9 cellular contexts compared by ENCODE assay signal in the genomic region with DNA sequence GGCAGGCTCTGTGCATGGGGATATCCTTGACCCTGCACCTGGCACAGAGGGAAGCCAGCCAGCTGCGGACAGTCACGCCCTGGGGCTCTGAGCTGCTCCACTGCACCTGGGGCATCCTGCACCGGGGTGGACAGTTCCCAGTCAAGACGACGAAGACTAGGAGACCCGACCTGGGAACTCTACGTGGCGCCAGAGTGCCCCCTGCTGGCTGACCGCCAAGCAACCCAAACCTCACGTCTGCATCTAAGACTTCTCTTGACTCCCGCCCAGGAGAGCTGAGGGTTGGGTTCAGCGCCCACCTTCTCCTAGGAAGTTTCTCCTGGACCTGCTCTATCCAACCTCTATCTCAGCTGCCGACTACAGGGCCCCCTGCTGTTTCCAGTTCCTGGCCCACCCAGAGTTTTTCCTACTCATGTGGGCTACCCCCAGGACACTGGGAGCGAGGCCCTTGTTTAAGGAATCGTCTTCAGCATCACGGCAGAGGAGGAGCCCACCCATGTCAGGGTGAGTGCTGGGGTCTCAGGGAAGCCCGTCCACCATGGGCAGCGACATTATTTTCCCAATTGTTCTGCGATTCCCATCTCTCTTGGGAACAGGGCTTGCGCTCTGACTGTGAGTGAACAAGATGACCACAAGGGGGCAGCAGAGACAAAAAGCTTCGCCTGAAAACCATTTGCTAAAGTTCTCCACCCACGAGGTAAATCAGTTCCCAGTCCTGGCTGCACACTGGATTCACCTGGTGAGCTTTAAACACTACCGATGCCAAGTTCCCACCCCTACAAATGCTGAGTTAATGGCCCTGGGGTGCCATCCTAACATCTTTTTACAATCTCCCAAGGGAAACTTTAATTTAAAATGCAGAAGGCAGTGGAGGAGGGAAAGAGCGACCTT. TPM values are rescaled to one million over a fixed set of nuclear protein-coding genes. Genes with fewer than 3 reads are reported as not detected.
DNase-seq lines count a peak whose midpoint lies in the region; ATAC-seq and TF ChIP-seq lines count a peak whose summit lies in the region.
"Had no signal": no experiment of that assay in that cellular context is flagged by ENCODE, and none has a peak within 500 bp of the region (broad histone marks: within the 10 kb centered on the region; RNA-seq: fewer than 3 reads in every experiment).

No MANE protein-coding gene starts in this region.

- peak; percentile 63 for ATAC-seq in HG03378 (IDR thresholded peaks at IDR 0.05; ENCODE audit: unreplicated experiment)
- ATAC-seq in activated CD8-positive, alpha-beta T cell treated with anti-CD3 and anti-CD28 coated beads for 36 hours = peak; percentile 88
- ATAC-seq in HG03469 (IDR thresholded peaks at IDR 0.05; ENCODE audit: unreplicated experiment) = no peak

- no peaks in the 10 kb centered on the region for H3K9me3 ChIP-seq in effector memory CD4-positive, alpha-beta T cell (ENCODE audit: control insufficient read depth, low read length)

- peak; percentile 69 for DNase-seq in EH (ENCODE audit: low read depth)
- DNase-seq in NCI-H748 treated with DMSO at 0.1 percent for 48 hours (lab: John Stamatoyannopoulos, UW) = peak; percentile 26
- DNase-seq in activated CD8-positive, alpha-beta T cell treated with anti-CD3 and anti-CD28 coated beads for 36 hours = peak; percentile 77
- peak; percentile 27 to 51 (median 32) for DNase-seq in effector memory CD4-positive, alpha-beta T cell
- peak; percentile 70 to 80 for DNase-seq in lung microvascular endothelial cell (ENCODE audit: low read depth in 2 of 2)
- peak; percentile 63 for DNase-seq in stimulated activated CD8-positive, alpha-beta memory T cell treated with anti-CD3 and anti-CD28 coated beads, Interleukin-12 subunit alpha, Interleukin-12 subunit beta, amount 100 ng/mL, for 1 hour (ENCODE audit: low read depth)

- POLR2A ChIA-PET in activated CD8-positive, alpha-beta T cell treated with anti-CD3 and anti-CD28 coated beads for 36 hours (lab: Charles Lee) = interaction anchor here (0.9 to 1.0 kb wide), 2 partner anchors 34 to 89 kb away, joined by 3 read pairs; no protein-coding TSS in a partner anchor

- TF ChIP-seq CTCF in activated CD8-positive, alpha-beta T cell treated with anti-CD3 and anti-CD28 coated beads for 36 hours (IDR thresholded peaks at IDR 0.05) = peak; percentile 85

- H3K4me1 ChIP-seq in effector memory CD4-positive, alpha-beta T cell (ENCODE audit: control insufficient read depth, insufficient read depth, low read length, poor library complexity, severe bottlenecking) = peaks cover 4% of the 10 kb centered on the region

- H3K4me3 ChIP-seq in effector memory CD4-positive, alpha-beta T cell (ENCODE audit: insufficient read depth, low read depth, low read length, poor library complexity, severe bottlenecking) = no peak overlapping the region

- intact Hi-C loops in activated CD8-positive, alpha-beta T cell treated with anti-CD3 and anti-CD28 coated beads for 36 hours (cut with micrococcal nuclease) = loop anchor here (1.0 to 10.0 kb wide), 2 partner anchors 87 to 202 kb away; no protein-coding TSS in a partner anchor

- no peak overlapping the region for H3K4me3 Mint-ChIP-seq in activated CD8-positive, alpha-beta T cell treated with anti-CD3 and anti-CD28 coated beads for 36 hours

- H3K27ac Mint-ChIP-seq in activated CD8-positive, alpha-beta T cell treated with anti-CD3 and anti-CD28 coated beads for 36 hours = no peak overlapping the region

- H3K9me3 Mint-ChIP-seq in activated CD8-positive, alpha-beta T cell treated with anti-CD3 and anti-CD28 coated beads for 36 hours = no peaks in the 10 kb centered on the region

- CTCF ChIA-PET in activated CD8-positive, alpha-beta T cell treated with anti-CD3 and anti-CD28 coated beads for 36 hours (lab: Charles Lee) = interaction anchor here (0.6 to 6.7 kb wide), 50 partner anchors 8 to 604 kb away, joined by 3 to 150 read pairs (median 5); partner anchors contain the start of genes CHST4 and TAT

- H3K27me3 ChIP-seq in effector memory CD4-positive, alpha-beta T cell (replicated peaks; ENCODE audit: control insufficient read depth, insufficient read depth, low read length, poor library complexity, severe bottlenecking) = peaks cover 4% of the 10 kb centered on the region

- H3K27me3 Mint-ChIP-seq in activated CD8-positive, alpha-beta T cell treated with anti-CD3 and anti-CD28 coated beads for 36 hours = peaks cover 12% of the 10 kb centered on the region

- H3K36me3 ChIP-seq in effector memory CD4-positive, alpha-beta T cell (ENCODE audit: control insufficient read depth, insufficient read depth, low read length) = no peaks in the 10 kb centered on the region

- H3K27ac ChIP-seq in effector memory CD4-positive, alpha-beta T cell (ENCODE audit: insufficient read depth, low read length, poor library complexity, severe bottlenecking) = no peak overlapping the region

- H3K4me1 Mint-ChIP-seq in activated CD8-positive, alpha-beta T cell treated with anti-CD3 and anti-CD28 coated beads for 36 hours (ENCODE audit: low read depth) = peaks cover 9% of the 10 kb centered on the region

- no peaks in the 10 kb centered on the region for H3K36me3 Mint-ChIP-seq in activated CD8-positive, alpha-beta T cell treated with anti-CD3 and anti-CD28 coated beads for 36 hours (ENCODE audit: low read depth)

RNA-seq across cellular contexts. Expression of gene TLE7, which starts 29.3 kb away (rescaled TPM):
- not detected for total RNA-seq in activated CD8-positive, alpha-beta T cell treated with anti-CD3 and anti-CD28 coated beads for 36 hours
- total RNA-seq in lung microvascular endothelial cell = not detected in 2 replicates
- total RNA-seq: mononuclear cell had no signal

RNA-seq across cellular contexts. Expression of gene ZNF23, which starts 49.5 kb away (rescaled TPM):
- total RNA-seq in activated CD8-positive, alpha-beta T cell treated with anti-CD3 and anti-CD28 coated beads for 36 hours = 10 to 100 TPM; 10.4 to 11.1 TPM
- total RNA-seq in lung microvascular endothelial cell = 2.8 and 3.8 TPM in 2 replicates

RNA-seq across cellular contexts. Expression of gene CALB2, which starts 54.0 kb away (rescaled TPM):
- total RNA-seq in activated CD8-positive, alpha-beta T cell treated with anti-CD3 and anti-CD28 coated beads for 36 hours = not detected
- not detected in 2 replicates for total RNA-seq in lung microvascular endothelial cell
- total RNA-seq: mononuclear cell had no signal

Comparison
In these comparisons a context has a peak if more than half of its experiments do, and no peak if none do; other contexts are left out.
1. DNase-seq: peak in every context shown above with its lines; median percentile 77 in activated CD8-positive, alpha-beta T cell treated with anti-CD3 and anti-CD28 coated beads for 36 hours; 75 in lung microvascular endothelial cell; 69 in EH; 63 in stimulated activated CD8-positive, alpha-beta memory T cell treated with anti-CD3 and anti-CD28 coated beads, Interleukin-12 subunit alpha, Interleukin-12 subunit beta, amount 100 ng/mL, for 1 hour; 32 in effector memory CD4-positive, alpha-beta T cell; 26 in NCI-H748 treated with DMSO at 0.1 percent for 48 hours.